Comparison of ENCODE assay signal across 8 cellular contexts in the genomic region with DNA sequence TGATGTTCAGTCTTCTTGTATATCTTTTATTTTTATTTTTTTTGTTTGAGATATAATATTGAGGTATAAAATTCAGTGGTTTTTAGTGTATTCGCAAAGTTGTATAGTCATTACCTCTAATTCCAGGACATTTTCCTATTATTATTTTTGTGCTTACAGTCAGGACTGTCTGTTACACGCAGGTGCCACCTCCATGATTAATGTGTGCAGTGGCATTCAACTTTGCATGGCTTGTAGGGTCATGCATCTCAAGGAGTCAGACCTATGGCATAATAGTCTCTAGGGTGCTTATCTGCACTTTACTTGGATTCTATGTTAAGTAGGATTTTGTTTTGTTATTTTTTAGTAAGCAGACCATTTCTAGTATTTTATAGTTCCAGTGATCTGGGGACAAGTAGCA. TPM values are rescaled to one million over a fixed set of nuclear protein-coding genes. Genes with fewer than 3 reads are reported as not detected.
DNase-seq lines count a peak whose midpoint lies in the region; TF ChIP-seq lines count a peak whose summit lies in the region.

No MANE protein-coding gene starts in this region.

- peaks cover 19 to 52% (median 41%) of the 10 kb centered on the region in 10 experiments for H3K4me1 ChIP-seq in BLaER1 treated with 17β-estradiol and CSF1 and Interleukin-3, amounts not matched to agents 10 nM and 100 nM
- H3K4me1 ChIP-seq in Loucy (ENCODE audit: insufficient read depth, low read length, poor library complexity, severe bottlenecking) (peaks cover 59% of the 10 kb centered on the region), ectodermal cell (ENCODE audit: control insufficient read depth, insufficient read depth, low read length) (peaks cover 6% of the 10 kb centered on the region)

- peaks cover 19% of the 10 kb centered on the region for H3K36me3 Mint-ChIP-seq in nephron (ENCODE audit: low read depth)

- peaks cover 0 to 13% (median 6%) of the 10 kb centered on the region in 11 experiments; a peak in 7 of 22 replicates for H4K20me1 ChIP-seq in BLaER1 treated with 17β-estradiol and CSF1 and Interleukin-3, amounts not matched to agents 10 nM and 100 nM
- peaks cover 15% of the 10 kb centered on the region for H4K20me1 ChIP-seq in Loucy (ENCODE audit: insufficient read depth, low read length, poor library complexity, severe bottlenecking)

- H3K27ac Mint-ChIP-seq in nephron, result peak overlapping the region; percentile 98

- no peak for DNase-seq in activated gamma-delta T cell (lab: John Stamatoyannopoulos, UW)
- no peak for DNase-seq in NCI-H2227 (lab: John Stamatoyannopoulos, UW; ENCODE audit: unreplicated experiment)
- no peak for DNase-seq in stimulated activated naive CD4-positive, alpha-beta T cell (lab: John Stamatoyannopoulos, UW)
- no peak for DNase-seq in MV-4-11 (lab: John Stamatoyannopoulos, UW)

- peak overlapping the region in 6 of 11 experiments; percentile 81 to 91 (median 86); a peak in 9 of 22 replicates for H3K27ac ChIP-seq in BLaER1 treated with 17β-estradiol and CSF1 and Interleukin-3, amounts not matched to agents 10 nM and 100 nM
- no peak overlapping the region for H3K27ac ChIP-seq in ectodermal cell (ENCODE audit: insufficient read depth, low read depth, low read length, poor library complexity, severe bottlenecking)

- H3K36me3 ChIP-seq in BLaER1 treated with 17β-estradiol and CSF1 and Interleukin-3, amounts not matched to agents 10 nM and 100 nM, result peaks cover 32 to 46% (median 43%) of the 10 kb centered on the region in 11 experiments
- H3K36me3 ChIP-seq in Loucy (ENCODE audit: insufficient read depth, low read length) (peaks cover 19% of the 10 kb centered on the region; the same call in 1 of the 2 replicates), ectodermal cell (ENCODE audit: control insufficient read depth, insufficient read depth, low read length) (peaks cover 16% of the 10 kb centered on the region)

- peaks cover 5% of the 10 kb centered on the region for H3K4me1 Mint-ChIP-seq in nephron

- peaks cover 59% of the 10 kb centered on the region for H3K79me2 ChIP-seq in Loucy (ENCODE audit: insufficient read depth, low read length)

- peak overlapping the region; percentile 74 to 94 (median 87) for H3K4me2 ChIP-seq in BLaER1 treated with 17β-estradiol and CSF1 and Interleukin-3, amounts not matched to agents 10 nM and 100 nM
- H3K4me2 ChIP-seq in Loucy (ENCODE audit: low read depth, low read length, poor library complexity, severe bottlenecking), result peak overlapping the region; percentile 81

- H3K9me3 Mint-ChIP-seq in nephron, result no peaks in the 10 kb centered on the region

- 70 to 73% methylated on average over 2 of the region's 2 CpGs for WGBS in ectodermal cell, 2 experiments

- H3F3A ChIP-seq in Loucy (ENCODE audit: low read depth), result peaks cover 3% of the 10 kb centered on the region; the same call in 1 of the 2 replicates

- peak overlapping the region; percentile 97 to 100 (median 99) for H3K4me3 Mint-ChIP-seq in nephron

- H3K27me3 Mint-ChIP-seq in nephron (ENCODE audit: low read depth), result no peaks in the 10 kb centered on the region

- H2AFZ ChIP-seq in Loucy (ENCODE audit: low read length), result no peak overlapping the region

- peak overlapping the region; percentile 80 to 91 (median 86) for H3K9ac ChIP-seq in BLaER1 treated with 17β-estradiol and CSF1 and Interleukin-3, amounts not matched to agents 10 nM and 100 nM
- peak overlapping the region; percentile 85 for H3K9ac ChIP-seq in Loucy (ENCODE audit: low read depth, low read length, poor library complexity, severe bottlenecking)

- H3K27me3 ChIP-seq in BLaER1 treated with 17β-estradiol and CSF1 and Interleukin-3, amounts not matched to agents 10 nM and 100 nM, result no peaks in the 10 kb centered on the region
- H3K27me3 ChIP-seq in Loucy (ENCODE audit: insufficient read depth, low read length, poor library complexity, severe bottlenecking) (no peaks in the 10 kb centered on the region), ectodermal cell (ENCODE audit: control insufficient read depth, insufficient read depth, low read length, poor library complexity, severe bottlenecking) (no peaks in the 10 kb centered on the region)

- H3K9me2 ChIP-seq in Loucy (replicated peaks; ENCODE audit: low read depth, low read length), result no peaks in the 10 kb centered on the region

- peak overlapping the region; percentile 74 to 95 (median 83) for H3K4me3 ChIP-seq in BLaER1 treated with 17β-estradiol and CSF1 and Interleukin-3, amounts not matched to agents 10 nM and 100 nM
- H3K4me3 ChIP-seq in Loucy (ENCODE audit: low read length, poor library complexity, severe bottlenecking) (peak overlapping the region; percentile 87), ectodermal cell (ENCODE audit: insufficient read depth, low read depth, low read length) (peak overlapping the region; percentile 92)

- H3K9me3 ChIP-seq in BLaER1 treated with 17β-estradiol and CSF1 and Interleukin-3, amounts not matched to agents 10 nM and 100 nM (replicated peaks in 1 of 11), result no peaks in the 10 kb centered on the region
- no peaks in the 10 kb centered on the region for H3K9me3 ChIP-seq in Loucy (ENCODE audit: insufficient read depth, low read depth, low read length)
- no peaks in the 10 kb centered on the region for H3K9me3 ChIP-seq in ectodermal cell (ENCODE audit: control insufficient read depth, low read length)

- TF ChIP-seq CTCF in Loucy (conservative IDR thresholded peaks at IDR 0.05; ENCODE audit: low read length) (no peak), nephron (IDR thresholded peaks at IDR 0.05; ENCODE audit: unreplicated experiment in 3 of 3) (no peak)

RNA-seq across cellular contexts. Expression of gene CTR9, which starts 1.0 kb away (rescaled TPM):
- 36.3 TPM for polyA plus RNA-seq in ectodermal cell (2013, experiment 1 of 4)
- polyA plus RNA-seq in ectodermal cell (2013, experiment 2 of 4), result 34.1 TPM
- polyA plus RNA-seq in ectodermal cell (2013, experiment 3 of 4), result 31.6 TPM
- polyA plus RNA-seq in ectodermal cell (2013, experiment 4 of 4), result 35.8 TPM

RNA-seq across cellular contexts. Expression of gene EIF4G2, which starts 56.7 kb away (rescaled TPM):
- 1,042 TPM for polyA plus RNA-seq in ectodermal cell (2013, experiment 1 of 4)
- 1,000 TPM for polyA plus RNA-seq in ectodermal cell (2013, experiment 2 of 4)
- 812 TPM for polyA plus RNA-seq in ectodermal cell (2013, experiment 3 of 4)
- polyA plus RNA-seq in ectodermal cell (2013, experiment 4 of 4), result 895 TPM

RNA-seq across cellular contexts. Expression of gene IRAG1, which starts 58.5 kb away (rescaled TPM):
- 5.6 TPM for polyA plus RNA-seq in ectodermal cell (2013, experiment 1 of 4)
- 7.1 TPM for polyA plus RNA-seq in ectodermal cell (2013, experiment 2 of 4)
- 5.7 TPM for polyA plus RNA-seq in ectodermal cell (2013, experiment 3 of 4)
- 5.8 TPM for polyA plus RNA-seq in ectodermal cell (2013, experiment 4 of 4)
